Comparison of ENCODE assay signal across 24 cellular contexts in the genomic region with DNA sequence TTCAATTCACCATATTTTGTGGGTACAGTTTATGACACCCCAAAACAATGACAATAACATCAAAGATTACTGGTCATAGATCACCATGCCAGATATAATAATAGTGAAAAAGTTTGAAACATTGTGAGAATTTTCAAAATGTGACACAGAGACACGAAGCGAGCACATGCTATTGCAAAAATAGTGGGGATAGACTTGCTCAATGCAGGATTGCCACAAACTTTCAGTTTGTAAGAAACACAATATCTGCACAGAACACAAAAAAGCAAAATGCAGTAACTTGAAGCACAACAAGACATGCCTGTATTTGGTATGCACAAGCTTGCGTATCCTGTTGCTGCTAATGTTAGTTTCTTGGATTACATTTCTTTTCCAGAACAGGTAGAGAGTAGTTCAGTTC. TPM values are rescaled to one million over a fixed set of nuclear protein-coding genes. Genes with fewer than 3 reads are reported as not detected.
"Had no signal": no experiment of that assay in that cellular context is flagged by ENCODE, and none has a peak within 500 bp of the region (broad histone marks: within the 10 kb centered on the region; RNA-seq: fewer than 3 reads in every experiment).

No MANE protein-coding gene starts in this region.

- FAIRE-seq: urothelium cell line had no signal

- H3K27ac ChIP-seq: dorsolateral prefrontal cortex, gastroesophageal sphincter, neutrophil, psoas muscle, sigmoid colon, skin epidermis, thoracic aorta had no signal

- ATAC-seq: esophagus mucosa; gastroesophageal sphincter; left ventricle myocardium superior; naive thymus-derived CD4-positive, alpha-beta T cell; psoas muscle; stimulated activated naive B cell treated with anti-CD40 and anti-IgM and Interleukin-4, amounts not matched to agents 10 μg/mL and 1 μg/mL and 100 μg/mL, for 72 hours; stimulated activated naive CD8-positive, alpha-beta T cell treated with anti-CD3 and anti-CD28 coated beads, Interleukin-15, amount 100 ng/mL, for 72 hours had no signal

- H3K36me3 ChIP-seq: gastroesophageal sphincter, neutrophil, sigmoid colon, thoracic aorta had no signal

- H3K4me3 ChIP-seq: dorsolateral prefrontal cortex, gastroesophageal sphincter, psoas muscle, sigmoid colon, skin epidermis, thoracic aorta had no signal

- DNase-seq: cortex of kidney; dorsolateral prefrontal cortex; effector CD8-positive, alpha-beta T cell; glutamatergic neuron; islet precursor cell; left cardiac atrium; left ventricle myocardium superior; naive thymus-derived CD4-positive, alpha-beta T cell; psoas muscle; retina; sigmoid colon; stimulated activated CD4-positive, alpha-beta T cell treated with anti-CD3 and anti-CD28 coated beads, Interleukin-2, amount 100 ng/mL, for 24 hours; stimulated activated CD4-positive, alpha-beta T cell treated with anti-CD3 and anti-CD28 coated beads, Interleukin-4, amount 100 ng/mL, for 4 hours; stimulated activated naive B cell treated with anti-CD40 and anti-IgM and Interleukin-4, amounts not matched to agents 10 μg/mL and 1 μg/mL and 100 μg/mL, for 72 hours; stimulated activated naive CD8-positive, alpha-beta T cell treated with anti-CD3 and anti-CD28 coated beads, Interleukin-15, amount 100 ng/mL, for 72 hours; substantia nigra; trophoblast cell had no signal

- H3K27me3 ChIP-seq: gastroesophageal sphincter, neutrophil, sigmoid colon had no signal

- H3K4me1 ChIP-seq: gastroesophageal sphincter, sigmoid colon had no signal

- H3K9me3 ChIP-seq: gastroesophageal sphincter, neutrophil, psoas muscle, sigmoid colon, thoracic aorta had no signal

RNA-seq across cellular contexts. Expression of gene ARHGEF28, which starts 35.8 kb away (rescaled TPM):
- polyA plus RNA-seq: naive thymus-derived CD4-positive, alpha-beta T cell; neural cell had no signal
